In genomic region chr2:10303174-10303633, GRCh38 we compare ENCODE assay signal across 1 cellular context.
TF ChIP-seq lines count a peak whose summit lies in the region.

No MANE protein-coding gene starts in this region.

TF ChIP-seq in HEK293, 187 proteins besides CTCF, POLR2A, EP300 and RAD21 (continued from another document):
- TF ChIP-seq ZBTB7A (tag by site-specific recombination; IDR thresholded peaks at IDR 0.05; ENCODE audit: low read depth): no peak
- TF ChIP-seq ZBTB26 (tag by site-specific recombination; optimal IDR thresholded peaks at IDR 0.05): peak; percentile 84
TF ChIP-seq in HEK293: peak in this region for 10.
